In the genomic region with DNA sequence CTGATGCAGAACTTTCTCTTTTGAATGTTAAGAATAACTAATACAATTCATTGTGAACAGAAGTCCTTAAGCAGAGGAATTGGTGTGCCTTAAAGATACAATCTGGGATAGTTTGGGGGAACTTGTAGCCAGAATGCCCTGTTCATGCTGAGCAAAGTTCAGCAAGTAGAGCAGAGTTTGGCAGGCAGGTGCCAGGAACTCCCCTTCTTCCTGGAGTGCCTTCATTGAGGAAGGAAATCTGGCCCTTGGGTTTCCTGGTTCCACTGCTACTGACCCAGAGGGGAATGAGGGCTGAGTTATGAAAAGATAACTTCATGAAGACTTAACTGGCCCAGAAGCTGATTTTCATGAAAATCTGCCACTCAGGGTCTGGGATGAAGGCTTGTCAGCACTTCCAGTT, we compare ENCODE assay signal across 18 cellular contexts. TPM values are rescaled to one million over a fixed set of nuclear protein-coding genes. Genes with fewer than 3 reads are reported as not detected.
"Had no signal": no experiment of that assay in that cellular context is flagged by ENCODE, and none has a peak within 500 bp of the region (broad histone marks: within the 10 kb centered on the region; RNA-seq: fewer than 3 reads in every experiment).

No MANE protein-coding gene starts in this region.

RNA-seq across cellular contexts. Expression of a gene that starts 40.4 kb away (rescaled TPM):
- total RNA-seq: cerebellum, dermis blood vessel endothelial cell, gastrocnemius medialis, glomerular endothelial cell, lung microvascular endothelial cell had no signal
- polyA plus RNA-seq: immature natural killer cell; naive thymus-derived CD4-positive, alpha-beta T cell had no signal

RNA-seq across cellular contexts. Expression of a gene that starts 40.5 kb away (rescaled TPM):
- total RNA-seq: cerebellum; dermis blood vessel endothelial cell; dorsolateral prefrontal cortex; gastrocnemius medialis; glomerular endothelial cell; heart right ventricle; kidney epithelial cell; left cardiac atrium; left lung; left ventricle myocardium superior; lower leg skin; lower lobe of right lung; lung microvascular endothelial cell; mesenteric fat pad; mesothelial cell of epicardium; naive thymus-derived CD4-positive, alpha-beta T cell had no signal
- polyA plus RNA-seq: heart right ventricle; immature natural killer cell; keratinocyte; naive thymus-derived CD4-positive, alpha-beta T cell had no signal

RNA-seq across cellular contexts. Expression of a gene that starts 56.1 kb away (rescaled TPM):
- total RNA-seq: cerebellum, dermis blood vessel endothelial cell, gastrocnemius medialis, glomerular endothelial cell, kidney epithelial cell, lung microvascular endothelial cell had no signal
- polyA plus RNA-seq: immature natural killer cell had no signal

RNA-seq across cellular contexts. Expression of a gene that starts 56.2 kb away (rescaled TPM):
- total RNA-seq: dermis blood vessel endothelial cell, glomerular endothelial cell, lung microvascular endothelial cell had no signal
